ENCODE assay signal across 16 cellular contexts in the genomic region with DNA sequence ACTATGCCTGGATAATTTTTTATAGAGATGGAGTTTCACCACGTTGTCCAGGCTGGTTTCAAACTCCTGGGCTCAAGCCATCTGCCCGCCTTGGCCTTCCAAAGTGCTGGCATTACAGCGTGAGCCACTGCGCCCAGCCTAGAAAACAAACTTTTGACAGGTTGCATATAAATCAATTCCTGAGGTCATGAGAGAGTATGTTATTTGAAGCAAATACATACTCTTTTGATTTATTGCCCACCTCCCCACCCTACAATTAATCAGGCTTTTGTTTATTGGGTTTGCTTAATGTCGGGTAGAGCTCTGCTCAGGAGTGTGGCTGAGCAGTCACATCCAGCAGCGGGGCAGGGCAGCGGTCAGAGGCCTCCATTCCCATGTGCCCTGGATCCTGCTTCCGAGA. TPM values are rescaled to one million over a fixed set of nuclear protein-coding genes. Genes with fewer than 3 reads are reported as not detected.
DNase-seq lines count a peak whose midpoint lies in the region; ATAC-seq and TF ChIP-seq lines count a peak whose summit lies in the region.
"Had no signal": no experiment of that assay in that cellular context is flagged by ENCODE, and none has a peak within 500 bp of the region (broad histone marks: within the 10 kb centered on the region; RNA-seq: fewer than 3 reads in every experiment).

No MANE protein-coding gene starts in this region.

- TF ChIP-seq CTCF in stomach (IDR thresholded peaks at IDR 0.05), result no peak

- TF ChIP-seq EP300 in stomach (IDR thresholded peaks at IDR 0.05), result no peak

- H3K36me3 ChIP-seq in stomach, result peaks cover 0 to 3% (median 0%) of the 10 kb centered on the region in 4 donors

- no peak overlapping the region for H3K4me3 ChIP-seq in stomach
- H3K4me3 ChIP-seq: SK-N-MC had no signal

- no peaks in the 10 kb centered on the region for H3K9me3 ChIP-seq in stomach

- intact Hi-C loops in stomach (cut with DNase I; ENCODE audit: low total_unique reads), result no loop called here

- WGBS in stomach, 5 donors, result 66 to 75% (median 73%) methylated on average over 8 of the region's 8 CpGs

- TF ChIP-seq POLR2A in stomach (IDR thresholded peaks at IDR 0.05), result no peak

- H3K4me1 ChIP-seq in stomach, result peaks cover 0 to 23% (median 10%) of the 10 kb centered on the region in 4 donors

- no peak for ATAC-seq in HG03342 (IDR thresholded peaks at IDR 0.05; ENCODE audit: unreplicated experiment)

- peak overlapping the region in 2 of 5 donors; percentile 24 to 80 for H3K27ac ChIP-seq in stomach
- H3K27ac ChIP-seq: HL-60, SK-N-MC had no signal

- DNase-seq in NCI-H146 (lab: John Stamatoyannopoulos, UW) (peak; percentile 14), NCI-H146 treated with DMSO at 0.1 percent for 48 hours (lab: John Stamatoyannopoulos, UW; ENCODE audit: unreplicated experiment) (no peak), NCI-H446 treated with DMSO at 0.1 percent for 48 hours (lab: John Stamatoyannopoulos, UW) (peak; percentile 25), left kidney (ENCODE audit: low read depth, low spot score) (peak; percentile 67), stomach (peak; percentile 24), pons (ENCODE audit: low spot score) (no peak), NCI-H510A (lab: John Stamatoyannopoulos, UW) (no peak)
- DNase-seq: Calu3, HCEC 1CT, KBM-7, NCI-H1048, NCI-H187, NCI-H2171 had no signal

- no peaks in the 10 kb centered on the region for H3K27me3 ChIP-seq in stomach

RNA-seq across cellular contexts. Expression of gene ASB1, which starts 37.9 kb away (rescaled TPM):
- 10 to 100 TPM; 10.7 to 36.8 (median 20.6) TPM for total RNA-seq in stomach
- 10 to 100 TPM; 15.4 to 20.6 (median 16.5) TPM for polyA plus RNA-seq in stomach

Comparison
In these comparisons a context has a peak if more than half of its experiments do, and no peak if none do; other contexts are left out.
1. DNase-seq: peak in NCI-H146 (single experiment), NCI-H446 treated with DMSO at 0.1 percent for 48 hours (single experiment), left kidney (single experiment) and stomach (single experiment); none in NCI-H146 treated with DMSO at 0.1 percent for 48 hours (single experiment), pons (single experiment) and NCI-H510A (single experiment).